In the genomic region with DNA sequence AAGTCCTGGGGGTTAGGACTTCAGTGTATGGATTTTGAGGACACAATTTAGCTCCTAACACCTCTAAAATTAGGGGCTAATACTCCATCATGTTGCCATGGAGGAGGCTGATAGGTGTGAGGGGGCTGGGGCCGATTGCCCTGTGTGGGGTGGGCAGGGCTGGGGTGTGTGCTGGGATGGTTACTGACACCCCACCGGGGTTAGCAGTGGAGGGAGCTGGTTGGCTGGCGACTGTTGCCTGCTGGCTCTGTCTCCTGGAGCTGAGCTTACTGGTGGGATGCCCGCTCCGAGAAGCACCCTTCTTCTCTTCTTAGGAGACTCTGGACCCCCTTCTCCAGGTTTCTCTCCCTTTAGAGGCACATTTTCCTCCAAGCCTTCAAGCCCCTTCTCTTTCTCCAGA, we compare ENCODE assay signal across 18 cellular contexts. TPM values are rescaled to one million over a fixed set of nuclear protein-coding genes. Genes with fewer than 3 reads are reported as not detected.
DNase-seq lines count a peak whose midpoint lies in the region; ATAC-seq and TF ChIP-seq lines count a peak whose summit lies in the region.
"Had no signal": no experiment of that assay in that cellular context is flagged by ENCODE, and none has a peak within 500 bp of the region (broad histone marks: within the 10 kb centered on the region; RNA-seq: fewer than 3 reads in every experiment).

No MANE protein-coding gene starts in this region.

- H3K36me3 ChIP-seq in CD8-positive, alpha-beta T cell (ENCODE audit: insufficient read depth, low read length): peaks cover 77% of the 10 kb centered on the region
- H3K36me3 ChIP-seq in lower lobe of right lung: peaks cover 100% of the 10 kb centered on the region
- H3K36me3 ChIP-seq in thyroid gland: peaks cover 55 to 61% of the 10 kb centered on the region in 2 donors

- H3K9me3 Mint-ChIP-seq in activated naive CD4-positive, alpha-beta T cell treated with anti-CD3 and anti-CD28 coated beads, Interleukin-2, amount 50 U/mL, for 24 hours: no peaks in the 10 kb centered on the region
- H3K9me3 Mint-ChIP-seq in activated naive CD4-positive, alpha-beta T cell treated with anti-CD3 and anti-CD28 coated beads, Interleukin-2, amount 10 ng/mL, durations not matched to agents 7 days and 5 days: no peaks in the 10 kb centered on the region
- H3K9me3 Mint-ChIP-seq in CD8-positive, alpha-beta T cell: no peaks in the 10 kb centered on the region
- H3K9me3 Mint-ChIP-seq in activated T-helper 2 cell treated with anti-CD3 and anti-CD28 coated beads, Interferon-gamma antibody, Interleukin-2, Interleukin-4, amounts not matched to agents 10 μg/mL and 5 μg/mL and 100 μg/mL, durations not matched to agents 14 hours and 24 hours and 36 hours: no peaks in the 10 kb centered on the region
- no peaks in the 10 kb centered on the region for H3K9me3 Mint-ChIP-seq in activated CD4-positive, alpha-beta T cell treated with anti-CD3 and anti-CD28 coated beads for 36 hours (ENCODE audit: low read depth)
- H3K9me3 Mint-ChIP-seq: CD4-positive, CD25-positive, alpha-beta regulatory T cell; IgD-negative memory B cell had no signal

- no peak overlapping the region for H3K27ac ChIP-seq in CD8-positive, alpha-beta T cell (ENCODE audit: low read depth, low read length)
- peak overlapping the region; percentile 24 for H3K27ac ChIP-seq in lower lobe of right lung
- H3K27ac ChIP-seq in thyroid gland: peak overlapping the region in 2 of 3 donors; percentile 74 to 83

- no peak for TF ChIP-seq POLR2A in thyroid gland (IDR thresholded peaks at IDR 0.05)

- peak overlapping the region; percentile 51 for H3K27ac Mint-ChIP-seq in activated naive CD4-positive, alpha-beta T cell treated with anti-CD3 and anti-CD28 coated beads, Interleukin-2, amount 50 U/mL, for 24 hours
- H3K27ac Mint-ChIP-seq in activated naive CD4-positive, alpha-beta T cell treated with anti-CD3 and anti-CD28 coated beads, Interleukin-2, amount 10 ng/mL, durations not matched to agents 7 days and 5 days: no peak overlapping the region
- peak overlapping the region; percentile 6 for H3K27ac Mint-ChIP-seq in CD8-positive, alpha-beta T cell
- H3K27ac Mint-ChIP-seq in activated T-helper 2 cell treated with anti-CD3 and anti-CD28 coated beads, Interferon-gamma antibody, Interleukin-2, Interleukin-4, amounts not matched to agents 10 μg/mL and 5 μg/mL and 100 μg/mL, durations not matched to agents 14 hours and 24 hours and 36 hours: no peak overlapping the region
- no peak overlapping the region for H3K27ac Mint-ChIP-seq in activated CD4-positive, alpha-beta T cell treated with anti-CD3 and anti-CD28 coated beads for 36 hours
- H3K27ac Mint-ChIP-seq: IgD-negative memory B cell had no signal

- no peak for ATAC-seq in CD8-positive, alpha-beta T cell
- no peak for ATAC-seq in lower lobe of right lung
- no peak for ATAC-seq in activated CD4-positive, alpha-beta T cell treated with anti-CD3 and anti-CD28 coated beads for 36 hours
- ATAC-seq: A549, HCT116, Panc1 had no signal

- DNase-seq in activated naive CD4-positive, alpha-beta T cell treated with anti-CD3 and anti-CD28 coated beads, Interleukin-2, amount 10 ng/mL, durations not matched to agents 7 days and 5 days: no peak
- DNase-seq in CD8-positive, alpha-beta T cell: no peak
- DNase-seq in lower lobe of right lung (no peak), thyroid gland (no peak), cerebellar cortex (ENCODE audit: low spot score) (no peak)
- DNase-seq in activated T-helper 2 cell treated with anti-CD3 and anti-CD28 coated beads, Interferon-gamma antibody, Interleukin-2, Interleukin-4, amounts not matched to agents 10 μg/mL and 5 μg/mL and 100 μg/mL, durations not matched to agents 14 hours and 24 hours and 36 hours (ENCODE audit: low spot score): no peak
- DNase-seq in activated CD4-positive, alpha-beta T cell treated with anti-CD3 and anti-CD28 coated beads for 36 hours: no peak
- DNase-seq: CD4-positive, CD25-positive, alpha-beta regulatory T cell; DMS79 treated with DMSO at 0.1 percent for 48 hours; NCI-H1417 treated with DMSO at 0.1 percent for 48 hours; NCI-H2029; NCI-H2171 treated with DMSO at 0.1 percent for 48 hours had no signal

- no peak for TF ChIP-seq CTCF in CD8-positive, alpha-beta T cell (IDR thresholded peaks at IDR 0.05)
- TF ChIP-seq CTCF in lower lobe of right lung (IDR thresholded peaks at IDR 0.05): no peak
- TF ChIP-seq CTCF in thyroid gland (IDR thresholded peaks at IDR 0.05): no peak

- H3K4me3 Mint-ChIP-seq in activated naive CD4-positive, alpha-beta T cell treated with anti-CD3 and anti-CD28 coated beads, Interleukin-2, amount 50 U/mL, for 24 hours: no peak overlapping the region
- no peak overlapping the region for H3K4me3 Mint-ChIP-seq in activated naive CD4-positive, alpha-beta T cell treated with anti-CD3 and anti-CD28 coated beads, Interleukin-2, amount 10 ng/mL, durations not matched to agents 7 days and 5 days
- H3K4me3 Mint-ChIP-seq in CD8-positive, alpha-beta T cell: no peak overlapping the region
- no peak overlapping the region for H3K4me3 Mint-ChIP-seq in activated T-helper 2 cell treated with anti-CD3 and anti-CD28 coated beads, Interferon-gamma antibody, Interleukin-2, Interleukin-4, amounts not matched to agents 10 μg/mL and 5 μg/mL and 100 μg/mL, durations not matched to agents 14 hours and 24 hours and 36 hours (ENCODE audit: low read depth)
- no peak overlapping the region for H3K4me3 Mint-ChIP-seq in activated CD4-positive, alpha-beta T cell treated with anti-CD3 and anti-CD28 coated beads for 36 hours
- H3K4me3 Mint-ChIP-seq: CD4-positive, CD25-positive, alpha-beta regulatory T cell; IgD-negative memory B cell had no signal

- H3K27me3 Mint-ChIP-seq in activated naive CD4-positive, alpha-beta T cell treated with anti-CD3 and anti-CD28 coated beads, Interleukin-2, amount 50 U/mL, for 24 hours: no peaks in the 10 kb centered on the region
- H3K27me3 Mint-ChIP-seq in activated naive CD4-positive, alpha-beta T cell treated with anti-CD3 and anti-CD28 coated beads, Interleukin-2, amount 10 ng/mL, durations not matched to agents 7 days and 5 days: peaks cover 3% of the 10 kb centered on the region
- H3K27me3 Mint-ChIP-seq in CD8-positive, alpha-beta T cell (ENCODE audit: low read depth): no peaks in the 10 kb centered on the region
- H3K27me3 Mint-ChIP-seq in activated T-helper 2 cell treated with anti-CD3 and anti-CD28 coated beads, Interferon-gamma antibody, Interleukin-2, Interleukin-4, amounts not matched to agents 10 μg/mL and 5 μg/mL and 100 μg/mL, durations not matched to agents 14 hours and 24 hours and 36 hours (ENCODE audit: low read depth): no peaks in the 10 kb centered on the region
- H3K27me3 Mint-ChIP-seq in activated CD4-positive, alpha-beta T cell treated with anti-CD3 and anti-CD28 coated beads for 36 hours: no peaks in the 10 kb centered on the region
- H3K27me3 Mint-ChIP-seq: CD4-positive, CD25-positive, alpha-beta regulatory T cell; IgD-negative memory B cell had no signal

- no peak overlapping the region for H3K4me3 ChIP-seq in CD8-positive, alpha-beta T cell (ENCODE audit: low read depth, low read length)
- H3K4me3 ChIP-seq in lower lobe of right lung: no peak overlapping the region
- no peak overlapping the region for H3K4me3 ChIP-seq in thyroid gland (replicated peaks in 1 of 3)
- H3K4me3 ChIP-seq: A549 had no signal

- intact Hi-C loops in CD8-positive, alpha-beta T cell (cut with DNase I, micrococcal nuclease): no loop called here
- intact Hi-C loops in lower lobe of right lung (cut with DNase I): no loop called here
- intact Hi-C loops in thyroid gland (cut with DNase I): no loop called here
- intact Hi-C loops in activated T-helper 2 cell treated with anti-CD3 and anti-CD28 coated beads, Interferon-gamma antibody, Interleukin-2, Interleukin-4, amounts not matched to agents 10 μg/mL and 5 μg/mL and 100 μg/mL, durations not matched to agents 14 hours and 24 hours and 36 hours (cut with micrococcal nuclease): no loop called here
- intact Hi-C loops in activated CD4-positive, alpha-beta T cell treated with anti-CD3 and anti-CD28 coated beads for 36 hours (cut with DNase I, micrococcal nuclease): no loop called here

- H3K4me1 Mint-ChIP-seq in activated naive CD4-positive, alpha-beta T cell treated with anti-CD3 and anti-CD28 coated beads, Interleukin-2, amount 50 U/mL, for 24 hours: peaks cover 32% of the 10 kb centered on the region
- peaks cover 37% of the 10 kb centered on the region for H3K4me1 Mint-ChIP-seq in activated naive CD4-positive, alpha-beta T cell treated with anti-CD3 and anti-CD28 coated beads, Interleukin-2, amount 10 ng/mL, durations not matched to agents 7 days and 5 days
- H3K4me1 Mint-ChIP-seq in CD8-positive, alpha-beta T cell (ENCODE audit: low read depth): peaks cover 23% of the 10 kb centered on the region
- H3K4me1 Mint-ChIP-seq in activated T-helper 2 cell treated with anti-CD3 and anti-CD28 coated beads, Interferon-gamma antibody, Interleukin-2, Interleukin-4, amounts not matched to agents 10 μg/mL and 5 μg/mL and 100 μg/mL, durations not matched to agents 14 hours and 24 hours and 36 hours (ENCODE audit: low read depth): peaks cover 11% of the 10 kb centered on the region
- H3K4me1 Mint-ChIP-seq in activated CD4-positive, alpha-beta T cell treated with anti-CD3 and anti-CD28 coated beads for 36 hours: peaks cover 18% of the 10 kb centered on the region

- no peaks in the 10 kb centered on the region for H3K27me3 ChIP-seq in CD8-positive, alpha-beta T cell (ENCODE audit: insufficient read depth, low read length)
- H3K27me3 ChIP-seq in lower lobe of right lung (ENCODE audit: low read depth) (no peaks in the 10 kb centered on the region), thyroid gland (no peaks in the 10 kb centered on the region)

- no peaks in the 10 kb centered on the region for H3K9me3 ChIP-seq in CD8-positive, alpha-beta T cell (ENCODE audit: low read length)
- H3K9me3 ChIP-seq in lower lobe of right lung: no peaks in the 10 kb centered on the region
- no peaks in the 10 kb centered on the region for H3K9me3 ChIP-seq in thyroid gland
- H3K9me3 ChIP-seq: A549 had no signal

- WGBS in thyroid gland, 2 donors: 88 to 91% methylated on average over 5 of the region's 5 CpGs

- POLR2A ChIA-PET in CD8-positive, alpha-beta T cell (lab: Charles Lee): no interaction called here
- POLR2A ChIA-PET in activated CD4-positive, alpha-beta T cell treated with anti-CD3 and anti-CD28 coated beads for 36 hours (lab: Charles Lee): no interaction called here

- H3K36me3 Mint-ChIP-seq in activated naive CD4-positive, alpha-beta T cell treated with anti-CD3 and anti-CD28 coated beads, Interleukin-2, amount 50 U/mL, for 24 hours: peaks cover 6% of the 10 kb centered on the region
- H3K36me3 Mint-ChIP-seq in activated naive CD4-positive, alpha-beta T cell treated with anti-CD3 and anti-CD28 coated beads, Interleukin-2, amount 10 ng/mL, durations not matched to agents 7 days and 5 days: peaks cover 82% of the 10 kb centered on the region
- peaks cover 97% of the 10 kb centered on the region for H3K36me3 Mint-ChIP-seq in CD8-positive, alpha-beta T cell
- H3K36me3 Mint-ChIP-seq in activated T-helper 2 cell treated with anti-CD3 and anti-CD28 coated beads, Interferon-gamma antibody, Interleukin-2, Interleukin-4, amounts not matched to agents 10 μg/mL and 5 μg/mL and 100 μg/mL, durations not matched to agents 14 hours and 24 hours and 36 hours (ENCODE audit: low read depth): peaks cover 79% of the 10 kb centered on the region
- peaks cover 41% of the 10 kb centered on the region for H3K36me3 Mint-ChIP-seq in activated CD4-positive, alpha-beta T cell treated with anti-CD3 and anti-CD28 coated beads for 36 hours (ENCODE audit: low read depth)

- CTCF ChIA-PET in activated naive CD4-positive, alpha-beta T cell treated with anti-CD3 and anti-CD28 coated beads, Interleukin-2, amount 10 ng/mL, durations not matched to agents 7 days and 5 days (lab: Charles Lee): interaction anchor here (0.8 to 21.2 kb wide), 3 partner anchors 10 to 56 kb away, joined by 3 to 986 read pairs (median 5); a partner anchor contains a TSS
- CTCF ChIA-PET in CD8-positive, alpha-beta T cell (lab: Charles Lee): interaction anchor here (3.3 to 20.2 kb wide), 2 partner anchors 11 to 69 kb away, joined by 34 to 562 read pairs; a partner anchor contains a TSS
- CTCF ChIA-PET in activated CD4-positive, alpha-beta T cell treated with anti-CD3 and anti-CD28 coated beads for 36 hours (lab: Charles Lee): interaction anchor here (1.0 to 2.4 kb wide), 3 partner anchors 10 to 107 kb away, joined by 4 to 11 read pairs (median 6); a partner anchor contains a TSS

- H3K4me1 ChIP-seq in CD8-positive, alpha-beta T cell (ENCODE audit: insufficient read depth, low read length): peaks cover 16% of the 10 kb centered on the region
- H3K4me1 ChIP-seq in lower lobe of right lung (peaks cover 25% of the 10 kb centered on the region), thyroid gland (peaks cover 17 to 39% of the 10 kb centered on the region in 2 donors)

RNA-seq across cellular contexts. Expression of a gene that starts 22.2 kb away (rescaled TPM):
- under 1 TPM in 1 of 2 experiments, not detected in 1; 0.36 TPM for total RNA-seq in CD8-positive, alpha-beta T cell
- total RNA-seq in lower lobe of right lung (1.4 TPM), thyroid gland (1 to 10 TPM in 2 of 4 donors, not detected in 2; 1.1 to 1.6 TPM)
- 0.05 TPM in 1 of 2 replicates, not detected in the other for total RNA-seq in activated T-helper 2 cell treated with anti-CD3 and anti-CD28 coated beads, Interferon-gamma antibody, Interleukin-2, Interleukin-4, amounts not matched to agents 10 μg/mL and 5 μg/mL and 100 μg/mL, durations not matched to agents 14 hours and 24 hours and 36 hours
- total RNA-seq in activated CD4-positive, alpha-beta T cell treated with anti-CD3 and anti-CD28 coated beads for 36 hours: under 1 TPM in 1 of 2 experiments, not detected in 1; 0.11 TPM
- total RNA-seq: LHCN-M2 had no signal

Comparison
In these comparisons a context has a peak if more than half of its experiments do, and no peak if none do; other contexts are left out.
1. H3K27ac Mint-ChIP-seq: peak in activated naive CD4-positive, alpha-beta T cell treated with anti-CD3 and anti-CD28 coated beads, Interleukin-2, amount 50 U/mL, for 24 hours (single experiment) and CD8-positive, alpha-beta T cell (single experiment); none in activated naive CD4-positive, alpha-beta T cell treated with anti-CD3 and anti-CD28 coated beads, Interleukin-2, amount 10 ng/mL, durations not matched to agents 7 days and 5 days (single experiment), activated T-helper 2 cell treated with anti-CD3 and anti-CD28 coated beads, Interferon-gamma antibody, Interleukin-2, Interleukin-4, amounts not matched to agents 10 μg/mL and 5 μg/mL and 100 μg/mL, durations not matched to agents 14 hours and 24 hours and 36 hours (single experiment) and activated CD4-positive, alpha-beta T cell treated with anti-CD3 and anti-CD28 coated beads for 36 hours (single experiment).